In the genomic region with DNA sequence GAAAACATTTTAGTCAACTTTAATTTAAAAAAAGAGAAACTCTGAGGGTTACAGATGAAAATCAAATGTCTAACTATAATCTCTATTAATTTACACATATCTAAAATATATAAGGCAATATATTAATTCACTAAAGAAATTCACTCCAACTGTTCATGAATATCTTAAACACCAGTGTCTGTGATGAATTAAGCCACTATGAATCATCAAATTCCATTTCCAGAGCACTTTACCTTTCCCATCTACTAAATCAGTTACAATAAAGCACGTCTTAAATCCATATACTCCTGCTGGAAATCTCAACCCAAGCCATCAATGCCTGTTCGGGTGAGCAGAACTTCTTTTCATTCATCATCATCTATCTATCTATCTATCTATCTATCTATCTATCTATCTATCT, we compare ENCODE assay signal across 26 cellular contexts.
"Had no signal": no experiment of that assay in that cellular context is flagged by ENCODE, and none has a peak within 500 bp of the region (broad histone marks: within the 10 kb centered on the region; RNA-seq: fewer than 3 reads in every experiment).

No MANE protein-coding gene starts in this region.

- H3K27me3 ChIP-seq: brain microvascular endothelial cell, esophagus squamous epithelium, foreskin keratinocyte, neutrophil, pancreas, upper lobe of left lung had no signal

- FAIRE-seq: keratinocyte, pancreas had no signal

- H3K9me3 ChIP-seq: esophagus squamous epithelium, lower lobe of right lung, neutrophil, pancreas, thoracic aorta, upper lobe of left lung had no signal

- H3K27ac Mint-ChIP-seq: activated CD4-positive, alpha-beta memory T cell treated with anti-CD3 and anti-CD28 coated beads, Interleukin-2, amount 10 ng/mL, durations not matched to agents 7 days and 5 days; activated CD8-positive, alpha-beta memory T cell treated with anti-CD3 and anti-CD28 coated beads, Interleukin-2, amount 10 ng/mL, durations not matched to agents 7 days and 5 days; activated naive CD8-positive, alpha-beta T cell treated with anti-CD3 and anti-CD28 coated beads for 36 hours; activated T-helper 17 cell treated with anti-CD3 and anti-CD28 coated beads, Interleukin-2, amount 50 U/mL, for 72 hours; mesothelial cell of epicardium; natural killer cell treated with Interleukin-12 subunit alpha and Interleukin-12 subunit beta and Interleukin-15 and Interleukin-18, amount 100 ng/mL, for 72 hours; stimulated activated effector memory CD8-positive, alpha-beta T cell treated with anti-CD3 and anti-CD28 coated beads, Interleukin-12 subunit alpha, Interleukin-12 subunit beta, amount 100 ng/mL, for 72 hours; T-cell had no signal

- H3K4me3 Mint-ChIP-seq: activated CD4-positive, alpha-beta memory T cell treated with anti-CD3 and anti-CD28 coated beads, Interleukin-2, amount 10 ng/mL, durations not matched to agents 7 days and 5 days; activated CD8-positive, alpha-beta memory T cell treated with anti-CD3 and anti-CD28 coated beads, Interleukin-2, amount 10 ng/mL, durations not matched to agents 7 days and 5 days; activated naive CD8-positive, alpha-beta T cell treated with anti-CD3 and anti-CD28 coated beads for 36 hours; activated T-helper 17 cell treated with anti-CD3 and anti-CD28 coated beads, Interleukin-2, amount 50 U/mL, for 72 hours; mesothelial cell of epicardium; natural killer cell treated with Interleukin-12 subunit alpha and Interleukin-12 subunit beta and Interleukin-15 and Interleukin-18, amount 100 ng/mL, for 72 hours; stimulated activated effector memory CD8-positive, alpha-beta T cell treated with anti-CD3 and anti-CD28 coated beads, Interleukin-12 subunit alpha, Interleukin-12 subunit beta, amount 100 ng/mL, for 72 hours; T-cell had no signal

- H3K27ac ChIP-seq: brain microvascular endothelial cell, esophagus squamous epithelium, foreskin keratinocyte, lower lobe of right lung, neutrophil, pancreas, thoracic aorta, upper lobe of left lung had no signal

- H3K36me3 ChIP-seq: brain microvascular endothelial cell, esophagus squamous epithelium, lower lobe of right lung, neutrophil, pancreas, thoracic aorta, upper lobe of left lung had no signal

- H3K9me3 Mint-ChIP-seq: activated CD4-positive, alpha-beta memory T cell treated with anti-CD3 and anti-CD28 coated beads, Interleukin-2, amount 10 ng/mL, durations not matched to agents 7 days and 5 days; activated naive CD8-positive, alpha-beta T cell treated with anti-CD3 and anti-CD28 coated beads for 36 hours; activated T-helper 17 cell treated with anti-CD3 and anti-CD28 coated beads, Interleukin-2, amount 50 U/mL, for 72 hours; mesothelial cell of epicardium; natural killer cell treated with Interleukin-12 subunit alpha and Interleukin-12 subunit beta and Interleukin-15 and Interleukin-18, amount 100 ng/mL, for 72 hours; stimulated activated effector memory CD8-positive, alpha-beta T cell treated with anti-CD3 and anti-CD28 coated beads, Interleukin-12 subunit alpha, Interleukin-12 subunit beta, amount 100 ng/mL, for 72 hours; T-cell had no signal

- H3K4me3 ChIP-seq: esophagus squamous epithelium, lower lobe of right lung, pancreas, smooth muscle cell, thoracic aorta, upper lobe of left lung had no signal

- H3K4me2 ChIP-seq: smooth muscle cell had no signal

- H3K36me3 Mint-ChIP-seq: mesothelial cell of epicardium, T-cell had no signal

- DNase-seq: activated CD4-positive, alpha-beta memory T cell treated with anti-CD3 and anti-CD28 coated beads, Interleukin-2, amount 10 ng/mL, durations not matched to agents 7 days and 5 days; activated CD4-positive, alpha-beta T cell treated with anti-CD3 and anti-CD28 coated beads for 48 hours; activated CD4-positive, CD25-positive, alpha-beta regulatory T cell; activated CD8-positive, alpha-beta memory T cell treated with anti-CD3 and anti-CD28 coated beads, Interleukin-2, amount 10 ng/mL, durations not matched to agents 7 days and 5 days; activated naive CD4-positive, alpha-beta T cell; activated naive CD8-positive, alpha-beta T cell treated with anti-CD3 and anti-CD28 coated beads for 36 hours; activated T-cell treated with anti-CD3 and anti-CD28 coated beads, Interleukin-2, amount 50 U/mL, for 1 hour; brain microvascular endothelial cell; effector CD4-positive, alpha-beta T cell; esophagus squamous epithelium; foreskin keratinocyte; glutamatergic neuron; hypothalamus; lower lobe of right lung; pancreas; stimulated activated CD4-positive, alpha-beta T cell treated with anti-CD3 and anti-CD28 coated beads, Interleukin-4, amount 100 ng/mL, for 24 hours; T-cell; upper lobe of left lung had no signal

- H3K27me3 Mint-ChIP-seq: activated CD4-positive, alpha-beta memory T cell treated with anti-CD3 and anti-CD28 coated beads, Interleukin-2, amount 10 ng/mL, durations not matched to agents 7 days and 5 days; activated CD8-positive, alpha-beta memory T cell treated with anti-CD3 and anti-CD28 coated beads, Interleukin-2, amount 10 ng/mL, durations not matched to agents 7 days and 5 days; activated naive CD8-positive, alpha-beta T cell treated with anti-CD3 and anti-CD28 coated beads for 36 hours; activated T-helper 17 cell treated with anti-CD3 and anti-CD28 coated beads, Interleukin-2, amount 50 U/mL, for 72 hours; natural killer cell treated with Interleukin-12 subunit alpha and Interleukin-12 subunit beta and Interleukin-15 and Interleukin-18, amount 100 ng/mL, for 72 hours; T-cell had no signal
